In genomic region chr5:151075698-151076331, GRCh38 we compare ENCODE assay signal across 1 cellular context.
TF ChIP-seq lines count a peak whose summit lies in the region.

No MANE protein-coding gene starts in this region.

TF ChIP-seq in WTC11, 78 proteins besides CTCF, POLR2A, EP300 and RAD21 (continued from another document):
- TF ChIP-seq ETV6 (CRISPR knock-in tag; IDR thresholded peaks at IDR 0.05) (no peak), CBFB (CRISPR knock-in tag; IDR thresholded peaks at IDR 0.05; ENCODE audit: low read depth) (no peak), TCF7 (CRISPR knock-in tag; IDR thresholded peaks at IDR 0.05; ENCODE audit: low read depth) (no peak), USF2 (CRISPR knock-in tag; IDR thresholded peaks at IDR 0.05) (no peak), ZNF121 (CRISPR knock-in tag; IDR thresholded peaks at IDR 0.05) (no peak), TEAD1 (CRISPR knock-in tag; IDR thresholded peaks at IDR 0.05) (no peak), IRF1 (CRISPR knock-in tag; IDR thresholded peaks at IDR 0.05) (no peak), SMAD3 (CRISPR knock-in tag; IDR thresholded peaks at IDR 0.05; ENCODE audit: borderline replicate concordance) (no peak), ZNF317 (CRISPR knock-in tag; IDR thresholded peaks at IDR 0.05; ENCODE audit: borderline replicate concordance, low read depth) (no peak)
